9 cellular contexts compared by ENCODE assay signal in genomic region chr5:172881691-172882370, GRCh38. TPM values are rescaled to one million over a fixed set of nuclear protein-coding genes. Genes with fewer than 3 reads are reported as not detected.
A peak's percentile ranks its signal among the peaks of the same experiment; 100 is the strongest.
DNase-seq lines count a peak whose midpoint lies in the region; ATAC-seq and TF ChIP-seq lines count a peak whose summit lies in the region.
"Had no signal": no experiment of that assay in that cellular context is flagged by ENCODE, and none has a peak within 500 bp of the region (broad histone marks: within the 10 kb centered on the region; RNA-seq: fewer than 3 reads in every experiment).

No MANE protein-coding gene starts in this region.

- TF ChIP-seq POLR2A in GM18951 (IDR thresholded peaks at IDR 0.05; ENCODE audit: extremely low read depth, insufficient read depth, insufficient read length) (peak; percentile 24), prostate gland (IDR thresholded peaks at IDR 0.05) (no peak)

- TF ChIP-seq CTCF in prostate gland (IDR thresholded peaks at IDR 0.05) = no peak
- TF ChIP-seq CTCF in neural progenitor cell (IDR thresholded peaks at IDR 0.05) = no peak

- no peak overlapping the region for H2AFZ ChIP-seq in neural progenitor cell (replicated peaks)

- DNase-seq in A172 (ENCODE audit: low spot score) (peak; percentile 98), myocyte (ENCODE audit: low read depth) (peak; percentile 77), prostate gland (ENCODE audit: low spot score) (no peak), neural progenitor cell (ENCODE audit: low spot score) (no peak)
- peak; percentile 36 for DNase-seq in activated naive CD8-positive, alpha-beta T cell treated with anti-CD3 and anti-CD28 coated beads, Interleukin-2, amount 50 U/mL, for 24 hours
- no peak for DNase-seq in effector CD8-positive, alpha-beta T cell (lab: John Stamatoyannopoulos, UW)

- no peaks in the 10 kb centered on the region for H3K9me3 ChIP-seq in prostate gland
- H3K9me3 ChIP-seq in neural progenitor cell (ENCODE audit: low read depth) = no peaks in the 10 kb centered on the region

- intact Hi-C loops in prostate gland (cut with DNase I) = no loop called here

- no peaks in the 10 kb centered on the region for H3K36me3 ChIP-seq in prostate gland
- no peaks in the 10 kb centered on the region for H3K36me3 ChIP-seq in neural progenitor cell

- no peaks in the 10 kb centered on the region for H3F3A ChIP-seq in neural progenitor cell (ENCODE audit: low read depth)

- H4K20me1 ChIP-seq in neural progenitor cell (ENCODE audit: low read depth) = peaks cover 25% of the 10 kb centered on the region

- no peak overlapping the region for H3K9ac ChIP-seq in neural progenitor cell

- peaks cover 28% of the 10 kb centered on the region for H3K4me1 Mint-ChIP-seq in activated naive CD8-positive, alpha-beta T cell treated with anti-CD3 and anti-CD28 coated beads, Interleukin-2, amount 50 U/mL, for 24 hours
- H3K4me1 Mint-ChIP-seq in neural progenitor cell = peaks cover 14% of the 10 kb centered on the region

- no peaks in the 10 kb centered on the region for H3K9me3 Mint-ChIP-seq in activated naive CD8-positive, alpha-beta T cell treated with anti-CD3 and anti-CD28 coated beads, Interleukin-2, amount 50 U/mL, for 24 hours
- H3K9me3 Mint-ChIP-seq in neural progenitor cell = no peaks in the 10 kb centered on the region

- WGBS in prostate gland = 86% methylated on average over 8 of the region's 8 CpGs

- H3K27me3 ChIP-seq in prostate gland (replicated peaks; ENCODE audit: insufficient read depth) = no peaks in the 10 kb centered on the region
- H3K27me3 ChIP-seq in neural progenitor cell = no peaks in the 10 kb centered on the region

- in situ Hi-C loops in GM18951 (cut with MboI; ENCODE audit: low sequenced_read_pairs, unreplicated experiment) = no loop called here

- no peak overlapping the region for H3K4me3 ChIP-seq in prostate gland
- no peak overlapping the region for H3K4me3 ChIP-seq in neural progenitor cell

- H3K4me1 ChIP-seq in prostate gland (replicated peaks) (no peaks in the 10 kb centered on the region), neural progenitor cell (peaks cover 6% of the 10 kb centered on the region)

- peak; percentile 88 for ATAC-seq in HG03175 (IDR thresholded peaks at IDR 0.05; ENCODE audit: unreplicated experiment)
- ATAC-seq in activated naive CD8-positive, alpha-beta T cell treated with anti-CD3 and anti-CD28 coated beads, Interleukin-2, amount 50 U/mL, for 24 hours = peak; percentile 76

- H3K27ac ChIP-seq in prostate gland = peak overlapping the region in 1 of 2 donors; percentile 6
- H3K27ac ChIP-seq in neural progenitor cell = no peak overlapping the region

- peaks cover 9% of the 10 kb centered on the region for H3K36me3 Mint-ChIP-seq in activated naive CD8-positive, alpha-beta T cell treated with anti-CD3 and anti-CD28 coated beads, Interleukin-2, amount 50 U/mL, for 24 hours (ENCODE audit: low read depth)
- peaks cover 18% of the 10 kb centered on the region for H3K36me3 Mint-ChIP-seq in neural progenitor cell

- no peak overlapping the region for H3K4me3 Mint-ChIP-seq in activated naive CD8-positive, alpha-beta T cell treated with anti-CD3 and anti-CD28 coated beads, Interleukin-2, amount 50 U/mL, for 24 hours
- H3K4me3 Mint-ChIP-seq in neural progenitor cell = no peak overlapping the region
- H3K4me3 Mint-ChIP-seq: activated naive CD8-positive, alpha-beta T cell had no signal

- H3K27me3 Mint-ChIP-seq in activated naive CD8-positive, alpha-beta T cell treated with anti-CD3 and anti-CD28 coated beads, Interleukin-2, amount 50 U/mL, for 24 hours = no peaks in the 10 kb centered on the region
- peaks cover 2% of the 10 kb centered on the region for H3K27me3 Mint-ChIP-seq in neural progenitor cell (ENCODE audit: insufficient read depth, low read depth)
- H3K27me3 Mint-ChIP-seq: activated naive CD8-positive, alpha-beta T cell had no signal

- H3K27ac Mint-ChIP-seq in activated naive CD8-positive, alpha-beta T cell treated with anti-CD3 and anti-CD28 coated beads, Interleukin-2, amount 50 U/mL, for 24 hours = peak overlapping the region; percentile 36
- no peak overlapping the region for H3K27ac Mint-ChIP-seq in neural progenitor cell
- H3K27ac Mint-ChIP-seq: activated naive CD8-positive, alpha-beta T cell had no signal

- H3K79me2 ChIP-seq in neural progenitor cell (ENCODE audit: low read depth) = no peaks in the 10 kb centered on the region

- no peak overlapping the region for H3K4me2 ChIP-seq in neural progenitor cell

RNA-seq across cellular contexts. Expression of gene ERGIC1, which starts 47.8 kb away (rescaled TPM):
- 87.2 and 91.6 TPM in 2 replicates for total RNA-seq in A172 (2014; rRNA removed; shearing (Covaris generic))
- 97.8 and 120 TPM in 2 replicates for total RNA-seq in myocyte
- 196 TPM for polyA plus RNA-seq in myocyte (2012)
- 100 to 1,000 TPM; 228 to 380 TPM for total RNA-seq in prostate gland
- 28.7 and 50.8 TPM in 2 replicates for total RNA-seq in neural progenitor cell (ENCODE audit: low replicate concordance)

Comparison
In these comparisons a context has a peak if more than half of its experiments do, and no peak if none do; other contexts are left out.
1. DNase-seq: peak in A172 (single experiment), activated naive CD8-positive, alpha-beta T cell treated with anti-CD3 and anti-CD28 coated beads, Interleukin-2, amount 50 U/mL, for 24 hours (single experiment) and myocyte (single experiment); none in prostate gland (single experiment), neural progenitor cell (single experiment) and effector CD8-positive, alpha-beta T cell (single experiment).